37 cellular contexts compared by ENCODE assay signal in genomic region chr13:60274664-60275063, GRCh38.
"Had no signal": no experiment of that assay in that cellular context is flagged by ENCODE, and none has a peak within 500 bp of the region (broad histone marks: within the 10 kb centered on the region; RNA-seq: fewer than 3 reads in every experiment).

No MANE protein-coding gene starts in this region.

- H3K27ac ChIP-seq: ascending aorta, cardiac muscle cell, VCaP had no signal

- ATAC-seq: activated CD8-positive, alpha-beta T cell treated with anti-CD3 and anti-CD28 coated beads for 36 hours; activated naive CD8-positive, alpha-beta T cell treated with anti-CD3 and anti-CD28 coated beads, Interleukin-2, amount 50 U/mL, for 24 hours had no signal

- H3K9me3 Mint-ChIP-seq: activated B cell treated with CpG ODN at 0.5 μM for 24 hours; activated CD4-positive, alpha-beta memory T cell treated with anti-CD3 and anti-CD28 coated beads for 36 hours; activated CD8-positive, alpha-beta T cell treated with anti-CD3 and anti-CD28 coated beads for 36 hours; activated naive CD4-positive, alpha-beta T cell treated with anti-CD3 and anti-CD28 coated beads, Interleukin-2, amount 10 ng/mL, durations not matched to agents 7 days and 5 days; activated naive CD4-positive, alpha-beta T cell treated with anti-CD3 and anti-CD28 coated beads, Interleukin-2, amount 50 U/mL, for 24 hours; activated naive CD8-positive, alpha-beta T cell treated with anti-CD3 and anti-CD28 coated beads, Interleukin-2, amount 10 ng/mL, durations not matched to agents 7 days and 5 days; activated naive CD8-positive, alpha-beta T cell treated with anti-CD3 and anti-CD28 coated beads, Interleukin-2, amount 50 U/mL, for 24 hours; activated T-cell treated with anti-CD3 and anti-CD28 coated beads, Interleukin-2, amount 50 U/mL, for 24 hours; activated T-helper 2 cell treated with anti-CD3 and anti-CD28 coated beads, Interferon-gamma antibody, Interleukin-2, Interleukin-4, amounts not matched to agents 10 μg/mL and 5 μg/mL and 100 μg/mL, durations not matched to agents 14 hours and 24 hours and 36 hours; brain; central memory CD8-positive, alpha-beta T cell; T-helper 1 cell treated with Interleukin-12 subunit alpha and Interleukin-12 subunit beta and Interleukin-4 antibody, amounts not matched to agents 30 μg/mL and 1 μg/mL, for 36 hours; T-helper 2 cell treated with Interferon-gamma antibody and Interleukin-4, amounts not matched to agents 5 μg/mL and 100 μg/mL, for 36 hours had no signal

- FAIRE-seq: bronchial epithelial cell, TTC549 had no signal

- H3K36me3 ChIP-seq: ascending aorta, cardiac muscle cell had no signal

- H3K4me1 Mint-ChIP-seq: activated B cell treated with CpG ODN at 0.5 μM for 24 hours; activated CD4-positive, alpha-beta T cell treated with anti-CD3 and anti-CD28 coated beads, Interleukin-2, amount 10 ng/mL, durations not matched to agents 24 days and 14 days; activated naive CD4-positive, alpha-beta T cell treated with anti-CD3 and anti-CD28 coated beads, Interleukin-2, amount 10 ng/mL, durations not matched to agents 7 days and 5 days; activated naive CD4-positive, alpha-beta T cell treated with anti-CD3 and anti-CD28 coated beads, Interleukin-2, amount 50 U/mL, for 24 hours; activated naive CD8-positive, alpha-beta T cell treated with anti-CD3 and anti-CD28 coated beads, Interleukin-2, amount 10 ng/mL, durations not matched to agents 7 days and 5 days; activated naive CD8-positive, alpha-beta T cell treated with anti-CD3 and anti-CD28 coated beads, Interleukin-2, amount 50 U/mL, for 24 hours; brain; central memory CD8-positive, alpha-beta T cell had no signal

- H3K9me3 ChIP-seq: ascending aorta had no signal

- H3K4me1 ChIP-seq: ascending aorta had no signal

- H3K27ac Mint-ChIP-seq: activated B cell treated with CpG ODN at 0.5 μM for 24 hours; activated CD4-positive, alpha-beta memory T cell treated with anti-CD3 and anti-CD28 coated beads for 36 hours; activated CD4-positive, alpha-beta T cell treated with anti-CD3 and anti-CD28 coated beads, Interleukin-2, amount 10 ng/mL, durations not matched to agents 24 days and 14 days; activated CD8-positive, alpha-beta T cell treated with anti-CD3 and anti-CD28 coated beads for 36 hours; activated naive CD4-positive, alpha-beta T cell treated with anti-CD3 and anti-CD28 coated beads, Interleukin-2, amount 10 ng/mL, durations not matched to agents 7 days and 5 days; activated naive CD4-positive, alpha-beta T cell treated with anti-CD3 and anti-CD28 coated beads, Interleukin-2, amount 50 U/mL, for 24 hours; activated naive CD8-positive, alpha-beta T cell; activated naive CD8-positive, alpha-beta T cell treated with anti-CD3 and anti-CD28 coated beads, Interleukin-2, amount 10 ng/mL, durations not matched to agents 7 days and 5 days; activated naive CD8-positive, alpha-beta T cell treated with anti-CD3 and anti-CD28 coated beads, Interleukin-2, amount 50 U/mL, for 24 hours; activated T-cell treated with anti-CD3 and anti-CD28 coated beads, Interleukin-2, amount 50 U/mL, for 24 hours; activated T-helper 2 cell treated with anti-CD3 and anti-CD28 coated beads, Interferon-gamma antibody, Interleukin-2, Interleukin-4, amounts not matched to agents 10 μg/mL and 5 μg/mL and 100 μg/mL, durations not matched to agents 14 hours and 24 hours and 36 hours; T-helper 1 cell treated with Interleukin-12 subunit alpha and Interleukin-12 subunit beta and Interleukin-4 antibody, amounts not matched to agents 30 μg/mL and 1 μg/mL, for 36 hours; T-helper 2 cell treated with Interferon-gamma antibody and Interleukin-4, amounts not matched to agents 5 μg/mL and 100 μg/mL, for 36 hours had no signal

- H3K27me3 Mint-ChIP-seq: activated B cell treated with CpG ODN at 0.5 μM for 24 hours; activated naive CD8-positive, alpha-beta T cell; activated naive CD8-positive, alpha-beta T cell treated with anti-CD3 and anti-CD28 coated beads, Interleukin-2, amount 10 ng/mL, durations not matched to agents 7 days and 5 days; activated naive CD8-positive, alpha-beta T cell treated with anti-CD3 and anti-CD28 coated beads, Interleukin-2, amount 50 U/mL, for 24 hours; brain had no signal

- H3K4me3 ChIP-seq: ascending aorta, cardiac muscle cell had no signal

- H3K36me3 Mint-ChIP-seq: activated CD4-positive, alpha-beta memory T cell treated with anti-CD3 and anti-CD28 coated beads for 36 hours; activated naive CD4-positive, alpha-beta T cell treated with anti-CD3 and anti-CD28 coated beads, Interleukin-2, amount 10 ng/mL, durations not matched to agents 7 days and 5 days; activated naive CD4-positive, alpha-beta T cell treated with anti-CD3 and anti-CD28 coated beads, Interleukin-2, amount 50 U/mL, for 24 hours; activated naive CD8-positive, alpha-beta T cell; activated naive CD8-positive, alpha-beta T cell treated with anti-CD3 and anti-CD28 coated beads, Interleukin-2, amount 10 ng/mL, durations not matched to agents 7 days and 5 days; brain had no signal

- DNase-seq: activated B cell treated with CpG ODN at 0.5 μM for 24 hours; activated CD4-positive, alpha-beta memory T cell treated with anti-CD3 and anti-CD28 coated beads for 36 hours; activated CD4-positive, alpha-beta T cell treated with anti-CD3 and anti-CD28 coated beads for 4 hours; activated CD4-positive, alpha-beta T cell treated with anti-CD3 and anti-CD28 coated beads, Interleukin-2, amount 10 ng/mL, durations not matched to agents 24 days and 14 days; activated CD4-positive, alpha-beta T cell treated with anti-CD3 and anti-CD28 coated beads, Interleukin-2, amount 50 U/mL, for 1 hour; activated CD4-positive, alpha-beta T cell treated with anti-CD3 and anti-CD28 coated beads, Interleukin-2, amount 50 U/mL, for 4 hours; activated CD4-positive, CD25-positive, alpha-beta regulatory T cell treated with anti-CD3 and anti-CD28 coated beads, Interleukin-2, amount 50 U/mL, for 72 hours; activated CD8-positive, alpha-beta memory T cell treated with anti-CD3 and anti-CD28 coated beads, Interleukin-2, amount 50 U/mL, for 4 hours; activated CD8-positive, alpha-beta T cell treated with anti-CD3 and anti-CD28 coated beads for 36 hours; activated effector memory CD4-positive, alpha-beta T cell treated with Interleukin-2 at 50 U/mL for 16 hours; activated gamma-delta T cell; activated naive CD4-positive, alpha-beta T cell treated with anti-CD3 and anti-CD28 coated beads, Interleukin-2, amount 10 ng/mL, durations not matched to agents 7 days and 5 days; activated naive CD4-positive, alpha-beta T cell treated with Interleukin-2 at 50 U/mL for 16 hours; activated naive CD8-positive, alpha-beta T cell treated with anti-CD3 and anti-CD28 coated beads, Interleukin-2, amount 10 ng/mL, durations not matched to agents 7 days and 5 days; activated naive CD8-positive, alpha-beta T cell treated with anti-CD3 and anti-CD28 coated beads, Interleukin-2, amount 50 U/mL, for 24 hours; activated T-cell treated with anti-CD3 and anti-CD28 coated beads for 4 hours; activated T-cell treated with anti-CD3 and anti-CD28 coated beads, Interleukin-2, amount 50 U/mL, for 24 hours; activated T-cell treated with anti-CD3 and anti-CD28 coated beads, Interleukin-2, amount 50 U/mL, for 48 hours; amygdala; anterior cingulate cortex; caudate nucleus; cerebellar nuclear complex; T-helper 1 cell; T-helper 2 cell; T-helper 9 cell had no signal

- H3K27me3 ChIP-seq: ascending aorta, cardiac muscle cell had no signal

- H3K4me3 Mint-ChIP-seq: activated B cell treated with CpG ODN at 0.5 μM for 24 hours; activated CD4-positive, alpha-beta memory T cell treated with anti-CD3 and anti-CD28 coated beads for 36 hours; activated CD4-positive, alpha-beta T cell treated with anti-CD3 and anti-CD28 coated beads, Interleukin-2, amount 10 ng/mL, durations not matched to agents 24 days and 14 days; activated CD8-positive, alpha-beta T cell treated with anti-CD3 and anti-CD28 coated beads for 36 hours; activated naive CD4-positive, alpha-beta T cell treated with anti-CD3 and anti-CD28 coated beads, Interleukin-2, amount 10 ng/mL, durations not matched to agents 7 days and 5 days; activated naive CD4-positive, alpha-beta T cell treated with anti-CD3 and anti-CD28 coated beads, Interleukin-2, amount 50 U/mL, for 24 hours; activated naive CD8-positive, alpha-beta T cell; activated naive CD8-positive, alpha-beta T cell treated with anti-CD3 and anti-CD28 coated beads, Interleukin-2, amount 10 ng/mL, durations not matched to agents 7 days and 5 days; activated naive CD8-positive, alpha-beta T cell treated with anti-CD3 and anti-CD28 coated beads, Interleukin-2, amount 50 U/mL, for 24 hours; activated T-cell treated with anti-CD3 and anti-CD28 coated beads, Interleukin-2, amount 50 U/mL, for 24 hours; brain; central memory CD8-positive, alpha-beta T cell; T-helper 1 cell treated with Interleukin-12 subunit alpha and Interleukin-12 subunit beta and Interleukin-4 antibody, amounts not matched to agents 30 μg/mL and 1 μg/mL, for 36 hours; T-helper 2 cell treated with Interferon-gamma antibody and Interleukin-4, amounts not matched to agents 5 μg/mL and 100 μg/mL, for 36 hours had no signal
